8 cellular contexts compared by ENCODE assay signal in genomic region chr13:24967985-24968384, GRCh38.
DNase-seq lines count a peak whose midpoint lies in the region; TF ChIP-seq lines count a peak whose summit lies in the region.
"Not testable (repeated sequence)": the region's sequence is repeated elsewhere in the genome, so short reads cannot be mapped to it uniquely, and the experiment has no call there.

No MANE protein-coding gene starts in this region.

- DNase-seq in Caki2 (ENCODE audit: low read depth) (peak; percentile 16), KBM-7 (peak; percentile 29), mesenchymal stem cell (peak; percentile 18)
- DNase-seq in activated CD4-positive, alpha-beta memory T cell treated with anti-CD3 and anti-CD28 coated beads, Interleukin-2, amount 10 ng/mL, durations not matched to agents 7 days and 5 days; cardiac muscle cell (ENCODE audit: low read depth in 1 of 2, low spot score in 1 of 2); prostate gland (ENCODE audit: low spot score); tibial artery: not testable (repeated sequence)

- peak overlapping the region; percentile 25 for H3K4me3 Mint-ChIP-seq in activated CD4-positive, alpha-beta memory T cell treated with anti-CD3 and anti-CD28 coated beads, Interleukin-2, amount 10 ng/mL, durations not matched to agents 7 days and 5 days
- H3K4me3 Mint-ChIP-seq in dendritic cell treated with granulocyte-macrophage colony-stimulating factor and Interleukin-4, amounts not matched to agents 40 ng/mL and 50 ng/mL, for 4 days, result peak overlapping the region; percentile 35

- not testable (repeated sequence) for H3K27ac ChIP-seq in cardiac muscle cell; mesenchymal stem cell (ENCODE audit: low read length, poor library complexity, severe bottlenecking); prostate gland
- peak overlapping the region in 1 of 2 donors; percentile 35 for H3K27ac ChIP-seq in tibial artery

- H3K4me1 ChIP-seq in cardiac muscle cell (ENCODE audit: low read depth); mesenchymal stem cell (ENCODE audit: control insufficient read depth, insufficient read depth, low read depth, low read length); prostate gland (replicated peaks); tibial artery: not testable (repeated sequence)

- peak overlapping the region; percentile 33 for H3K4me3 ChIP-seq in cardiac muscle cell
- H3K4me3 ChIP-seq in mesenchymal stem cell (ENCODE audit: insufficient read depth in 1 of 2, low read depth in 1 of 2, low read length in 2 of 2), result peak overlapping the region; percentile 46 to 80
- H3K4me3 ChIP-seq in prostate gland, result peak overlapping the region; percentile 11 to 12
- peak overlapping the region; percentile 41 to 45 for H3K4me3 ChIP-seq in tibial artery

- not testable (repeated sequence) for H4K91ac ChIP-seq in mesenchymal stem cell (ENCODE audit: low read length)

- H3K4me2 ChIP-seq in mesenchymal stem cell (ENCODE audit: low read length, poor library complexity, severe bottlenecking), result peak overlapping the region; percentile 82

- H3K14ac ChIP-seq in mesenchymal stem cell (ENCODE audit: low read length in 2 of 2), result not testable (repeated sequence)

- H4K8ac ChIP-seq in mesenchymal stem cell (ENCODE audit: low read length), result peak overlapping the region; percentile 80

- WGBS in mesenchymal stem cell, result 40% methylated on average over 4 of the region's 5 CpGs
- 1% methylated on average over 5 of the region's 5 CpGs for WGBS in prostate gland

- H2AK5ac ChIP-seq in mesenchymal stem cell (ENCODE audit: low read length, severe bottlenecking), result not testable (repeated sequence)

- not testable (repeated sequence) for H3K4ac ChIP-seq in mesenchymal stem cell (ENCODE audit: low read depth in 1 of 2, low read length in 2 of 2)

- H3K27me3 ChIP-seq in cardiac muscle cell; mesenchymal stem cell (ENCODE audit: control insufficient read depth in 1 of 2, insufficient read depth in 1 of 2, low read length in 2 of 2); prostate gland (replicated peaks; ENCODE audit: insufficient read depth); tibial artery: not testable (repeated sequence)

- not testable (repeated sequence) for H2BK120ac ChIP-seq in mesenchymal stem cell (ENCODE audit: low read depth, low read length)

- not testable (repeated sequence) for H3K4me1 Mint-ChIP-seq in activated CD4-positive, alpha-beta memory T cell treated with anti-CD3 and anti-CD28 coated beads, Interleukin-2, amount 10 ng/mL, durations not matched to agents 7 days and 5 days; dendritic cell treated with granulocyte-macrophage colony-stimulating factor and Interleukin-4, amounts not matched to agents 40 ng/mL and 50 ng/mL, for 4 days (ENCODE audit: low read depth)

- H3K27ac Mint-ChIP-seq in activated CD4-positive, alpha-beta memory T cell treated with anti-CD3 and anti-CD28 coated beads, Interleukin-2, amount 10 ng/mL, durations not matched to agents 7 days and 5 days, result not testable (repeated sequence)
- peak overlapping the region; percentile 62 for H3K27ac Mint-ChIP-seq in dendritic cell treated with granulocyte-macrophage colony-stimulating factor and Interleukin-4, amounts not matched to agents 40 ng/mL and 50 ng/mL, for 4 days

- not testable (repeated sequence) for H3K9me3 ChIP-seq in cardiac muscle cell (ENCODE audit: low read depth); mesenchymal stem cell (ENCODE audit: control insufficient read depth, low read length); prostate gland; tibial artery

- POLR2A ChIA-PET in activated CD4-positive, alpha-beta memory T cell treated with anti-CD3 and anti-CD28 coated beads, Interleukin-2, amount 10 ng/mL, durations not matched to agents 7 days and 5 days (lab: Charles Lee), result not testable (repeated sequence)

- H2BK5ac ChIP-seq in mesenchymal stem cell (ENCODE audit: low read depth, low read length, poor library complexity, severe bottlenecking), result not testable (repeated sequence)

- H3K9me3 Mint-ChIP-seq in activated CD4-positive, alpha-beta memory T cell treated with anti-CD3 and anti-CD28 coated beads, Interleukin-2, amount 10 ng/mL, durations not matched to agents 7 days and 5 days; dendritic cell treated with granulocyte-macrophage colony-stimulating factor and Interleukin-4, amounts not matched to agents 40 ng/mL and 50 ng/mL, for 4 days: not testable (repeated sequence)

- H2BK15ac ChIP-seq in mesenchymal stem cell (ENCODE audit: low read depth, poor library complexity, severe bottlenecking), result not testable (repeated sequence)

- not testable (repeated sequence) for H3K36me3 ChIP-seq in cardiac muscle cell; mesenchymal stem cell (ENCODE audit: control insufficient read depth in 1 of 2, insufficient read depth in 2 of 2, low read depth in 1 of 2, low read length in 2 of 2); prostate gland; tibial artery

- H3K79me1 ChIP-seq in mesenchymal stem cell (replicated peaks; ENCODE audit: low read length, poor library complexity, severe bottlenecking), result not testable (repeated sequence)

- not testable (repeated sequence) for H3K36me3 Mint-ChIP-seq in activated CD4-positive, alpha-beta memory T cell treated with anti-CD3 and anti-CD28 coated beads, Interleukin-2, amount 10 ng/mL, durations not matched to agents 7 days and 5 days (ENCODE audit: low read depth); dendritic cell treated with granulocyte-macrophage colony-stimulating factor and Interleukin-4, amounts not matched to agents 40 ng/mL and 50 ng/mL, for 4 days (ENCODE audit: low read depth)

- H3K18ac ChIP-seq in mesenchymal stem cell (ENCODE audit: low read depth in 1 of 2, low read length in 2 of 2), result not testable (repeated sequence)

- peak overlapping the region; percentile 83 for H3K9ac ChIP-seq in mesenchymal stem cell (ENCODE audit: low read length)

- peaks cover 17% of the 10 kb centered on the region for H3K27me3 Mint-ChIP-seq in activated CD4-positive, alpha-beta memory T cell treated with anti-CD3 and anti-CD28 coated beads, Interleukin-2, amount 10 ng/mL, durations not matched to agents 7 days and 5 days
- H3K27me3 Mint-ChIP-seq in dendritic cell treated with granulocyte-macrophage colony-stimulating factor and Interleukin-4, amounts not matched to agents 40 ng/mL and 50 ng/mL, for 4 days, result not testable (repeated sequence)

- in situ Hi-C loops in Caki2 (cut with HindIII; ENCODE audit: low pct_unique_long_range_greater_than_20kb, low sequenced_read_pairs); KBM-7 (cut with MboI; ENCODE audit: low pct_unique_long_range_greater_than_20kb, low sequenced_read_pairs): not testable (repeated sequence)

- CTCF ChIA-PET in activated CD4-positive, alpha-beta memory T cell treated with anti-CD3 and anti-CD28 coated beads, Interleukin-2, amount 10 ng/mL, durations not matched to agents 7 days and 5 days (lab: Charles Lee), result interaction anchor here (1.2 to 1.8 kb wide), 2 partner anchors 44 to 274 kb away, joined by 3 to 4 read pairs; no protein-coding TSS in a partner anchor

- peak overlapping the region; percentile 88 for H2AFZ ChIP-seq in mesenchymal stem cell (ENCODE audit: low read depth, low read length)

- TF ChIP-seq CTCF in cardiac muscle cell (IDR thresholded peaks at IDR 0.05; ENCODE audit: low read depth, low read length); prostate gland (IDR thresholded peaks at IDR 0.05); tibial artery (IDR thresholded peaks at IDR 0.05): not testable (repeated sequence)

- not testable (repeated sequence) for H2BK12ac ChIP-seq in mesenchymal stem cell (ENCODE audit: low read length in 2 of 2)

- TF ChIP-seq POLR2A in prostate gland (IDR thresholded peaks at IDR 0.05), result not testable (repeated sequence)

- intact Hi-C loops in dendritic cell treated with granulocyte-macrophage colony-stimulating factor and Interleukin-4, amounts not matched to agents 40 ng/mL and 50 ng/mL, for 4 days (cut with micrococcal nuclease), result loop anchor here (5.0 to 10.0 kb wide), 2 partner anchors 103 to 276 kb away; no protein-coding TSS in a partner anchor
- intact Hi-C loops in prostate gland (cut with DNase I); tibial artery (cut with DNase I; ENCODE audit: low total_unique reads): not testable (repeated sequence)

- not testable (repeated sequence) for H3K23ac ChIP-seq in mesenchymal stem cell (ENCODE audit: low read length in 2 of 2)

Comparison
In these comparisons a context has a peak if more than half of its experiments do, and no peak if none do; other contexts are left out.
1. H3K4me3 ChIP-seq: peak in every context shown above with its lines; median percentile 63 in mesenchymal stem cell; 43 in tibial artery; 33 in cardiac muscle cell; 12 in prostate gland.